ENCODE assay signal across 26 cellular contexts in genomic region chr17:63639125-63639524, GRCh38. TPM values are rescaled to one million over a fixed set of nuclear protein-coding genes. Genes with fewer than 3 reads are reported as not detected.
DNase-seq lines count a peak whose midpoint lies in the region; ATAC-seq, FAIRE-seq and TF ChIP-seq lines count a peak whose summit lies in the region.
"Had no signal": no experiment of that assay in that cellular context is flagged by ENCODE, and none has a peak within 500 bp of the region (broad histone marks: within the 10 kb centered on the region; RNA-seq: fewer than 3 reads in every experiment).

No MANE protein-coding gene starts in this region.

- H3K9me3 Mint-ChIP-seq in activated naive CD4-positive, alpha-beta T cell treated with anti-CD3 and anti-CD28 coated beads, Interleukin-2, amount 10 ng/mL, durations not matched to agents 7 days and 5 days: no peaks in the 10 kb centered on the region
- no peaks in the 10 kb centered on the region for H3K9me3 Mint-ChIP-seq in chondrocyte (ENCODE audit: low read depth)
- H3K9me3 Mint-ChIP-seq: brain; effector memory CD8-positive, alpha-beta T cell; HFFc6; natural killer cell treated with Interleukin-12 subunit alpha and Interleukin-12 subunit beta and Interleukin-15 and Interleukin-18, amount 100 ng/mL, for 72 hours had no signal

- TF ChIP-seq POLR2A in GM12892 (IDR thresholded peaks at IDR 0.05; ENCODE audit: low read depth, low read length): no peak

- no peak for DNase-seq in activated naive CD4-positive, alpha-beta T cell treated with anti-CD3 and anti-CD28 coated beads, Interleukin-2, amount 10 ng/mL, durations not matched to agents 7 days and 5 days
- no peak for DNase-seq in activated naive CD4-positive, alpha-beta T cell treated with Interleukin-2 at 50 U/mL for 16 hours
- DNase-seq in NCI-H2029 (lab: John Stamatoyannopoulos, UW): peak; percentile 14
- no peak for DNase-seq in chondrocyte (ENCODE audit: low spot score)
- DNase-seq in GM12892 (ENCODE audit: insufficient read length): no peak
- DNase-seq in iPS-NIHi11 (ENCODE audit: low spot score): no peak
- DNase-seq: adrenal gland; C1 segment of cervical spinal cord; DMS 273 treated with DMSO at 0.1 percent for 48 hours; effector memory CD8-positive, alpha-beta T cell; GDM1; HFFc6; left colon; midbrain; right cardiac atrium; SHP77 treated with DMSO at 0.1 percent for 48 hours; stimulated activated CD4-positive, alpha-beta T cell treated with anti-CD3 and anti-CD28 coated beads, Interleukin-4, amount 100 ng/mL, for 1 hour; stimulated activated naive CD4-positive, alpha-beta T cell treated with Interleukin-2 at 50 U/mL for 16 hours; testis; uterus had no signal

- H3K4me3 Mint-ChIP-seq in activated naive CD4-positive, alpha-beta T cell treated with anti-CD3 and anti-CD28 coated beads, Interleukin-2, amount 10 ng/mL, durations not matched to agents 7 days and 5 days: no peak overlapping the region
- H3K4me3 Mint-ChIP-seq in chondrocyte (ENCODE audit: unreplicated experiment): no peak overlapping the region
- H3K4me3 Mint-ChIP-seq: brain; effector memory CD8-positive, alpha-beta T cell; HFFc6; natural killer cell treated with Interleukin-12 subunit alpha and Interleukin-12 subunit beta and Interleukin-15 and Interleukin-18, amount 100 ng/mL, for 72 hours had no signal

- peak overlapping the region; percentile 17 for H3K27ac Mint-ChIP-seq in activated naive CD4-positive, alpha-beta T cell treated with anti-CD3 and anti-CD28 coated beads, Interleukin-2, amount 10 ng/mL, durations not matched to agents 7 days and 5 days
- H3K27ac Mint-ChIP-seq in chondrocyte (ENCODE audit: unreplicated experiment): peak overlapping the region; percentile 49
- H3K27ac Mint-ChIP-seq: brain, HFFc6 had no signal

- no peak for FAIRE-seq in GM12892 (lab: Jason Lieb, UNC)
- FAIRE-seq: frontal cortex had no signal

- no peak for TF ChIP-seq CTCF in chondrocyte (IDR thresholded peaks at IDR 0.05)

- H3K4me1 Mint-ChIP-seq in activated naive CD4-positive, alpha-beta T cell treated with anti-CD3 and anti-CD28 coated beads, Interleukin-2, amount 10 ng/mL, durations not matched to agents 7 days and 5 days: peaks cover 15% of the 10 kb centered on the region
- peaks cover 21% of the 10 kb centered on the region for H3K4me1 Mint-ChIP-seq in chondrocyte (ENCODE audit: low read depth)

- no peak for ATAC-seq in HG03280 (IDR thresholded peaks at IDR 0.05; ENCODE audit: unreplicated experiment)
- ATAC-seq: effector memory CD8-positive, alpha-beta T cell; esophagus mucosa; left colon; natural killer cell treated with Interleukin-12 subunit alpha and Interleukin-12 subunit beta and Interleukin-15 and Interleukin-18, amount 100 ng/mL, for 72 hours; Panc1; right cardiac atrium had no signal

- H3K27me3 Mint-ChIP-seq in activated naive CD4-positive, alpha-beta T cell treated with anti-CD3 and anti-CD28 coated beads, Interleukin-2, amount 10 ng/mL, durations not matched to agents 7 days and 5 days: no peaks in the 10 kb centered on the region
- H3K27me3 Mint-ChIP-seq in chondrocyte (ENCODE audit: low read depth): no peaks in the 10 kb centered on the region
- H3K27me3 Mint-ChIP-seq: brain; effector memory CD8-positive, alpha-beta T cell; natural killer cell treated with Interleukin-12 subunit alpha and Interleukin-12 subunit beta and Interleukin-15 and Interleukin-18, amount 100 ng/mL, for 72 hours had no signal

- peaks cover 17% of the 10 kb centered on the region for H3K36me3 Mint-ChIP-seq in activated naive CD4-positive, alpha-beta T cell treated with anti-CD3 and anti-CD28 coated beads, Interleukin-2, amount 10 ng/mL, durations not matched to agents 7 days and 5 days
- H3K36me3 Mint-ChIP-seq in chondrocyte (ENCODE audit: low read depth): peaks cover 13% of the 10 kb centered on the region

- CTCF ChIA-PET in activated naive CD4-positive, alpha-beta T cell treated with anti-CD3 and anti-CD28 coated beads, Interleukin-2, amount 10 ng/mL, durations not matched to agents 7 days and 5 days (lab: Charles Lee): interaction anchor here (0.5 to 1.8 kb wide), 3 partner anchors 11 to 1324 kb away, joined by 3 to 4 read pairs (median 3); no protein-coding TSS in a partner anchor

RNA-seq across cellular contexts. Expression of gene MAP3K3, which starts 16.9 kb away (rescaled TPM):
- 35.8 to 38.2 TPM (median 37.7 TPM) in 3 replicates for total RNA-seq in chondrocyte
- polyA plus RNA-seq in GM12892 (2012; ENCODE audit: missing spikeins): 11.3 TPM

RNA-seq across cellular contexts. Expression of gene TACO1, which starts 38.4 kb away (rescaled TPM):
- total RNA-seq in chondrocyte: 17.3 to 19.3 TPM (median 18.3 TPM) in 3 replicates
- 20.9 TPM for polyA plus RNA-seq in GM12892 (2012; ENCODE audit: missing spikeins)
